Comparison of ENCODE assay signal across 12 cellular contexts in the genomic region with DNA sequence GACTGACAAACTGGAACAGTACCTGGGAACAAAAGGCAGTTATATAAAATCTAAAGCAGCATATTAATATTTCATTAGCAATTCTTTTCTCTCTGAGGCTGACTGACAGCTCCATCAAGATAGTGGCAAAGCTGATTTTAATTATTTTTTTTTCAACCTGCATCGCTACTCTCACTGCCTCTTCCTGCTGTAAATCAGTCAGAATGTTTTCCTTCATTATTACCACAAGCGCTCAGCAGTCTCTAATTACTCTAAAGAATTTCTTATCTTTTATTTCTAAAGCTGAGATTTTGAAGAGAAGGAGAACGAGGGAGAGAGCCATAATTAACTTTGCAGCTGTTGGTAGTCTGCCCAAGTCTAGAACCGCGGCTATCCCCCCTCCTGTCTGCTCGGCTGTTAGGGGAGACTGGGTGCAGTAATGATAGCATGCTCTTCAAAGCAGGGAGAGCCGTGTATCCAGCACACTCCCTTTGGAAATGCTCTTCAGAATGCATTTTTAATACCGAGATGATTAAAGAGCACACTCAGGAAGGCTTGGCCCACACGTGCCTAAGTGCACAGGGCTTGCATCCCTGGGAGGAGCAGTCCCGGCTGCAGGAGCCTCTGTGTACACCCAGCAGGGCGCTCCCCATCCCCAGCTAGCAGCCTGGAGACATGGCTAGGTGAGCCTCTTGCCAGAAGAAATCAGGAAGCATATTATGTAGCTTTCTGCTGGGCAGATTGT.
DNase-seq lines count a peak whose midpoint lies in the region; ATAC-seq, FAIRE-seq and TF ChIP-seq lines count a peak whose summit lies in the region.
"Had no signal": no experiment of that assay in that cellular context is flagged by ENCODE, and none has a peak within 500 bp of the region (broad histone marks: within the 10 kb centered on the region; RNA-seq: fewer than 3 reads in every experiment).

No MANE protein-coding gene starts in this region.

- H3K27ac ChIP-seq in GM12878 (ENCODE audit: control insufficient read depth, insufficient read depth) (peak overlapping the region; percentile 79), pancreas (no peak overlapping the region)
- H3K27ac ChIP-seq: gastrocnemius medialis, SJCRH30, suprapubic skin had no signal

- TF ChIP-seq POLR2A in GM18505 (IDR thresholded peaks at IDR 0.05; ENCODE audit: borderline replicate concordance, extremely low read depth, insufficient read depth, insufficient read length): no peak
- TF ChIP-seq POLR2A in GM12878 (IDR thresholded peaks at IDR 0.05; ENCODE audit: low read depth, low read length): no peak

- H3K4me1 ChIP-seq in GM12878 (ENCODE audit: control insufficient read depth, insufficient read depth, low read length): peaks cover 18% of the 10 kb centered on the region
- no peaks in the 10 kb centered on the region for H3K4me1 ChIP-seq in pancreas
- H3K4me1 ChIP-seq: gastrocnemius medialis, SJCRH30, suprapubic skin had no signal

- H3K4me2 ChIP-seq in GM12878 (ENCODE audit: control insufficient read depth, insufficient read depth): peak overlapping the region; percentile 76

- FAIRE-seq in GM12878 (lab: Jason Lieb, UNC) (peak; percentile 13), pancreas (lab: Jason Lieb, UNC) (no peak)

- POLR2A ChIA-PET in GM12878 (lab: Charles Lee): interaction anchor here (1.4 kb wide), 2 partner anchors 31 to 43 kb away, joined by 3 to 7 read pairs; no protein-coding TSS in a partner anchor

- BruUV-seq in GM12878 (replicated peaks; lab: Mats Ljungman, UMichigan): no TSS peak

- H3K4me3 ChIP-seq in GM12878 (peak overlapping the region; percentile 2; the same call in 1 of the 2 replicates), pancreas (no peak overlapping the region)
- H3K4me3 ChIP-seq: gastrocnemius medialis, SJCRH30, suprapubic skin had no signal

- intact Hi-C loops in GM12878 (cut with micrococcal nuclease; ENCODE audit: unreplicated experiment) (loop anchor here (2.0 kb wide), 1 partner anchor 34 kb away; no protein-coding TSS in a partner anchor), left cardiac atrium (cut with DNase I) (no loop called here), pancreas (cut with DNase I) (no loop called here)

- no peaks in the 10 kb centered on the region; the same call in 2 of the 3 replicates for H3K9me3 ChIP-seq in GM12878 (replicated peaks; ENCODE audit: control insufficient read depth, insufficient read depth, low read length)
- no peaks in the 10 kb centered on the region for H3K9me3 ChIP-seq in pancreas
- H3K9me3 ChIP-seq: gastrocnemius medialis, SJCRH30 had no signal

- TF ChIP-seq RAD21 in GM12878 (IDR thresholded peaks at IDR 0.05; ENCODE audit: insufficient read depth, low read depth, low read length): no peak

- no peaks in the 10 kb centered on the region for H3K27me3 ChIP-seq in GM12878 (replicated peaks in 1 of 2; ENCODE audit: control insufficient read depth in 2 of 2, insufficient read depth in 2 of 2, low read length in 1 of 2)
- H3K27me3 ChIP-seq in pancreas: no peaks in the 10 kb centered on the region
- H3K27me3 ChIP-seq: gastrocnemius medialis had no signal

- CTCF ChIA-PET in GM12878 (lab: Yijun Ruan, JAX): interaction anchor here (0.7 to 4.1 kb wide), 6 partner anchors 12 to 45 kb away, joined by 3 to 16 read pairs (median 5); no protein-coding TSS in a partner anchor

- RAD21 ChIA-PET in GM12878 (lab: Charles Lee; ENCODE audit: unreplicated experiment): interaction anchor here (0.8 to 3.0 kb wide), 10 partner anchors 15 to 94 kb away, joined by 3 to 39 read pairs (median 3); no protein-coding TSS in a partner anchor

- in situ Hi-C loops in GM12878 (cut with MboI) (no loop called here), GM13976 (cut with MboI; ENCODE audit: low sequenced_read_pairs, unreplicated experiment) (no loop called here)

- ATAC-seq in GM18505 (IDR thresholded peaks at IDR 0.05; ENCODE audit: unreplicated experiment) (peak; percentile 27), GM21723 (IDR thresholded peaks at IDR 0.05; ENCODE audit: unreplicated experiment) (peak; percentile 29), HG03571 (IDR thresholded peaks at IDR 0.05; ENCODE audit: unreplicated experiment) (peak; percentile 13), GM12878 (peak; percentile 60), left cardiac atrium (no peak), pancreas (no peak)
- ATAC-seq: gastrocnemius medialis had no signal

- H2AFZ ChIP-seq in GM12878 (ENCODE audit: control insufficient read depth, low read depth, low read length): peak overlapping the region; percentile 61

- SMC1A ChIA-PET in GM12878 (lab: Charles Lee; ENCODE audit: uncharacterized antibody, unreplicated experiment): interaction anchor here (0.9 to 7.3 kb wide), 10 partner anchors 9 to 76 kb away, joined by 3 to 105 read pairs (median 8); no protein-coding TSS in a partner anchor

- WGBS in GM12878 (ENCODE audit: insufficient coverage, insufficient replicate concordance, low lambda C conversion rate, missing lambda C conversion rate): 5% methylated on average over 11 of the region's 11 CpGs
- 26 to 27% methylated on average over 11 of the region's 11 CpGs for WGBS in pancreas, 2 donors

- TF ChIP-seq EP300 in GM12878 (IDR thresholded peaks at IDR 0.05; ENCODE audit: borderline replicate concordance in 1 of 2, control insufficient read depth in 1 of 2, low read depth in 2 of 2, low read length in 2 of 2): no peak

- DNase-seq in GM12878 (ENCODE audit: low read depth, low spot score): no peak
- DNase-seq in GM13976 (ENCODE audit: low spot score): no peak
- DNase-seq in left cardiac atrium: no peak
- DNase-seq in NCI-H524 treated with DMSO at 0.1 percent for 48 hours (lab: John Stamatoyannopoulos, UW): no peak
- DNase-seq in pancreas: no peak
- DNase-seq: gastrocnemius medialis, KBM-7 had no signal

- no peaks in the 10 kb centered on the region for H3K36me3 ChIP-seq in GM12878 (ENCODE audit: control insufficient read depth in 2 of 2, insufficient read depth in 2 of 2, low read length in 1 of 2)
- no peaks in the 10 kb centered on the region for H3K36me3 ChIP-seq in pancreas
- H3K36me3 ChIP-seq: gastrocnemius medialis, SJCRH30, suprapubic skin had no signal

- no peaks in the 10 kb centered on the region for H3K79me2 ChIP-seq in GM12878 (ENCODE audit: control insufficient read depth, insufficient read depth, low read length)

- no peak for TF ChIP-seq CTCF in GM12878 (IDR thresholded peaks at IDR 0.05 in 2 of 3, conservative IDR thresholded peaks at IDR 0.05 in 1 of 3; ENCODE audit: control insufficient read depth in 2 of 3, extremely low read depth in 1 of 3, insufficient read depth in 1 of 3, low read depth in 3 of 3, low read length in 3 of 3)
- no peak for TF ChIP-seq CTCF in GM13976 (IDR thresholded peaks at IDR 0.05; ENCODE audit: borderline replicate concordance, control extremely low read depth, extremely low read depth, insufficient read depth, missing control alignments)
- no peak for TF ChIP-seq CTCF in pancreas (IDR thresholded peaks at IDR 0.05)

- H3K9ac ChIP-seq in GM12878 (ENCODE audit: control insufficient read depth, insufficient read depth, low read length): peak overlapping the region; percentile 48

- no peaks in the 10 kb centered on the region for H4K20me1 ChIP-seq in GM12878 (ENCODE audit: control insufficient read depth, insufficient read depth)

TF ChIP-seq in GM12878, 131 proteins besides CTCF, POLR2A, EP300 and RAD21:
- TF ChIP-seq CBX5 (IDR thresholded peaks at IDR 0.05; ENCODE audit: low read depth) (0 out of 2 replicates have a peak, but pooled peaks have one; percentile 4), BHLHE40 (IDR thresholded peaks at IDR 0.05; ENCODE audit: borderline replicate concordance in 1 of 2, low read depth in 2 of 2, low read length in 1 of 2) (peak in 1 of 2 experiments; percentile 35; a peak in 1 of 4 replicates), MTA3 (IDR thresholded peaks at IDR 0.05; ENCODE audit: borderline replicate concordance, low read length) (no peak)
- TF ChIP-seq, protein P1, sequence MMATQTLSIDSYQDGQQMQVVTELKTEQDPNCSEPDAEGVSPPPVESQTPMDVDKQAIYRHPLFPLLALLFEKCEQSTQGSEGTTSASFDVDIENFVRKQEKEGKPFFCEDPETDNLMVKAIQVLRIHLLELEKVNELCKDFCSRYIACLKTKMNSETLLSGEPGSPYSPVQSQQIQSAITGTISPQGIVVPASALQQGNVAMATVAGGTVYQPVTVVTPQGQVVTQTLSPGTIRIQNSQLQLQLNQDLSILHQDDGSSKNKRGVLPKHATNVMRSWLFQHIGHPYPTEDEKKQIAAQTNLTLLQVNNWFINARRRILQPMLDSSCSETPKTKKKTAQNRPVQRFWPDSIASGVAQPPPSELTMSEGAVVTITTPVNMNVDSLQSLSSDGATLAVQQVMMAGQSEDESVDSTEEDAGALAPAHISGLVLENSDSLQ (IDR thresholded peaks at IDR 0.05): peak; percentile 91
- TF ChIP-seq, protein P2, sequence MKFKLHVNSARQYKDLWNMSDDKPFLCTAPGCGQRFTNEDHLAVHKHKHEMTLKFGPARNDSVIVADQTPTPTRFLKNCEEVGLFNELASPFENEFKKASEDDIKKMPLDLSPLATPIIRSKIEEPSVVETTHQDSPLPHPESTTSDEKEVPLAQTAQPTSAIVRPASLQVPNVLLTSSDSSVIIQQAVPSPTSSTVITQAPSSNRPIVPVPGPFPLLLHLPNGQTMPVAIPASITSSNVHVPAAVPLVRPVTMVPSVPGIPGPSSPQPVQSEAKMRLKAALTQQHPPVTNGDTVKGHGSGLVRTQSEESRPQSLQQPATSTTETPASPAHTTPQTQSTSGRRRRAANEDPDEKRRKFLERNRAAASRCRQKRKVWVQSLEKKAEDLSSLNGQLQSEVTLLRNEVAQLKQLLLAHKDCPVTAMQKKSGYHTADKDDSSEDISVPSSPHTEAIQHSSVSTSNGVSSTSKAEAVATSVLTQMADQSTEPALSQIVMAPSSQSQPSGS (IDR thresholded peaks at IDR 0.05; ENCODE audit: low read length): 0 out of 2 replicates have a peak, but pooled peaks have one; percentile 30

Comparison
In these comparisons a context has a peak if more than half of its experiments do, and no peak if none do; other contexts are left out.
1. ATAC-seq: peak in GM18505 (single experiment), GM21723 (single experiment), HG03571 (single experiment) and GM12878 (single experiment); none in left cardiac atrium (0 of 2) and pancreas (0 of 4).